ENCODE assay signal across 15 cellular contexts in the genomic region with DNA sequence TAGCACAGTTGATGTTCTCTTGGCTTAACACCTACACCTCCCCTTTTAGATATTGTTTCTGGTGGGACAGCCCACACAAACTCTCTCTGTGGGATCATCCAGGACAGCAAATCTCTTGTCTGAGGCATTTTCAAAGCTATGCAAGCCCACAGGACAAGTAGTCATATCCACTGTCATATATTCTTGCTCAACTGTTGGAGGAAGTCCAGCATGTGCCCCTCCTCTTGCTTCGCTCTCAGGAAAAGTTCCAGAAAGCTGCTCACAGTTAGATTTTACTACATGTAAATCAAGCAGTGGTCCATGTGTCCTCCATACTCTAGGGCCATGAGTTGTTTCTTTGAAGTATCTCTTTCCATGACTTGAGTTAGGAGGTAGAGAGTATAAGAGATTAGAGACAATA.
"Had no signal": no experiment of that assay in that cellular context is flagged by ENCODE, and none has a peak within 500 bp of the region (broad histone marks: within the 10 kb centered on the region; RNA-seq: fewer than 3 reads in every experiment).

No MANE protein-coding gene starts in this region.

- H3K27me3 ChIP-seq: cardiac muscle cell, hepatocyte, right lobe of liver, testis had no signal

- H3K79me2 ChIP-seq: hepatocyte, parathyroid adenoma had no signal

- DNase-seq: activated CD4-positive, CD25-positive, alpha-beta regulatory T cell treated with anti-CD3 and anti-CD28 coated beads, Interleukin-2, amount 50 U/mL, for 72 hours; activated naive CD4-positive, alpha-beta T cell treated with anti-CD3 and anti-CD28 coated beads, Interleukin-2, amount 50 U/mL, for 16 hours; activated T-cell treated with anti-CD3 and anti-CD28 coated beads for 4 hours; left cardiac atrium; mesendoderm; naive thymus-derived CD4-positive, alpha-beta T cell; right lobe of liver; stimulated activated CD4-positive, alpha-beta T cell treated with anti-CD3 and anti-CD28 coated beads, Interleukin-4, amount 100 ng/mL, for 24 hours; T1000; testis had no signal

- H3K4me2 ChIP-seq: hepatocyte had no signal

- H3K4me3 ChIP-seq: cardiac muscle cell, hepatocyte, right lobe of liver, testis had no signal

- H3K9me3 ChIP-seq: right lobe of liver, testis had no signal

- H3K27ac ChIP-seq: cardiac muscle cell, epithelial cell of prostate, hepatocyte, parathyroid adenoma, right lobe of liver, testis, VCaP had no signal

- H2AFZ ChIP-seq: hepatocyte, parathyroid adenoma had no signal

- H3K36me3 ChIP-seq: cardiac muscle cell, right lobe of liver had no signal

- H3K9ac ChIP-seq: parathyroid adenoma had no signal

- H3K4me1 ChIP-seq: parathyroid adenoma, right lobe of liver, testis had no signal
